Comparison of ENCODE assay signal across 13 cellular contexts in genomic region chr10:42960491-42961155, GRCh38.
DNase-seq lines count a peak whose midpoint lies in the region; ATAC-seq and TF ChIP-seq lines count a peak whose summit lies in the region.
"Had no signal": no experiment of that assay in that cellular context is flagged by ENCODE, and none has a peak within 500 bp of the region (broad histone marks: within the 10 kb centered on the region; RNA-seq: fewer than 3 reads in every experiment).

No MANE protein-coding gene starts in this region.

- H3K27me3 Mint-ChIP-seq in CD14-positive monocyte (ENCODE audit: low read depth in 3 of 3) = peaks cover 0 to 3% (median 0%) of the 10 kb centered on the region in 3 donors
- H3K27me3 Mint-ChIP-seq: central memory CD8-positive, alpha-beta T cell had no signal

- 62% methylated on average over 6 of the region's 8 CpGs for WGBS in mammary epithelial cell (ENCODE audit: low coverage, missing lambda C conversion rate)

- no peaks in the 10 kb centered on the region for H3K27me3 ChIP-seq in mammary epithelial cell (ENCODE audit: insufficient read depth, low read length)

- dilution Hi-C loops in mammary epithelial cell (cut with HindIII; ENCODE audit: low sequenced_read_pairs) = no loop called here

- intact Hi-C loops in mammary epithelial cell (cut with micrococcal nuclease) = loop anchor here (10.0 kb wide), 1 partner anchor 114 kb away; the partner anchor contains the start of gene RET
- intact Hi-C loops in CD14-positive monocyte (cut with micrococcal nuclease) = no loop called here

- no TSS peak for BruUV-seq in mammary epithelial cell (replicated peaks; lab: Mats Ljungman, UMichigan)

- no peaks in the 10 kb centered on the region for H4K20me1 ChIP-seq in mammary epithelial cell (ENCODE audit: insufficient read depth, low read length)

- H3K4me3 ChIP-seq in mammary epithelial cell (replicated peaks in 1 of 3; ENCODE audit: insufficient read depth in 1 of 3, low read depth in 2 of 3, low read length in 3 of 3) = no peak overlapping the region
- H3K4me3 ChIP-seq: thoracic aorta had no signal

- TF ChIP-seq CTCF in mammary epithelial cell (conservative IDR thresholded peaks at IDR 0.05 in 1 of 2, IDR thresholded peaks at IDR 0.05 in 1 of 2; ENCODE audit: extremely low read depth in 1 of 2, insufficient read depth in 1 of 2, low read depth in 1 of 2, low read length in 2 of 2) (no peak), CD14-positive monocyte (IDR thresholded peaks at IDR 0.05) (no peak)

- peak overlapping the region; percentile 44 for H2AFZ ChIP-seq in mammary epithelial cell (ENCODE audit: low read depth, low read length)

- H3K9ac ChIP-seq in mammary epithelial cell (ENCODE audit: insufficient read depth, low read length) = no peak overlapping the region

- DNase-seq in AG08395 (ENCODE audit: low spot score) (peak; percentile 51), HT-29 (ENCODE audit: low spot score) (peak; percentile 5), mammary epithelial cell (peak; percentile 59), left lobe of liver (ENCODE audit: low spot score) (peak; percentile 27), NCI-H2029 (lab: John Stamatoyannopoulos, UW) (no peak), CD14-positive monocyte (ENCODE audit: low spot score) (no peak)
- DNase-seq: CD8-positive, alpha-beta memory T cell; left cardiac atrium; NCI-H2171 treated with DMSO at 0.1 percent for 48 hours had no signal

- no peaks in the 10 kb centered on the region for H3K9me3 ChIP-seq in mammary epithelial cell (replicated peaks; ENCODE audit: insufficient read depth, low read length)
- H3K9me3 ChIP-seq: thoracic aorta had no signal

- H3K27ac Mint-ChIP-seq in CD14-positive monocyte = peak overlapping the region in 2 of 7 donors; percentile 1 to 60
- H3K27ac Mint-ChIP-seq: CD8-positive, alpha-beta memory T cell had no signal

- H3K36me3 Mint-ChIP-seq in CD14-positive monocyte = no peaks in the 10 kb centered on the region
- H3K36me3 Mint-ChIP-seq: CD8-positive, alpha-beta memory T cell had no signal

- no peak overlapping the region for H3K4me3 Mint-ChIP-seq in CD14-positive monocyte
- H3K4me3 Mint-ChIP-seq: CD8-positive, alpha-beta memory T cell; central memory CD8-positive, alpha-beta T cell had no signal

- H3K4me1 Mint-ChIP-seq in CD14-positive monocyte = peaks cover 58% of the 10 kb centered on the region
- H3K4me1 Mint-ChIP-seq: CD8-positive, alpha-beta memory T cell; central memory CD8-positive, alpha-beta T cell had no signal

- no peaks in the 10 kb centered on the region for H3K79me2 ChIP-seq in mammary epithelial cell (ENCODE audit: insufficient read depth, low read length)

- in situ Hi-C loops in mammary epithelial cell (cut with MboI; ENCODE audit: low sequenced_read_pairs in 2 of 2) = no loop called here

- CTCF ChIA-PET in mammary epithelial cell (lab: Charles Lee; ENCODE audit: low non-redundant PET) = no interaction called here

- H3K9me3 Mint-ChIP-seq in CD14-positive monocyte = peaks cover 0 to 2% (median 0%) of the 10 kb centered on the region in 7 donors
- H3K9me3 Mint-ChIP-seq: central memory CD8-positive, alpha-beta T cell had no signal

- no peaks in the 10 kb centered on the region for H3K36me3 ChIP-seq in mammary epithelial cell (ENCODE audit: insufficient read depth, low read length)
- H3K36me3 ChIP-seq: thoracic aorta had no signal

- no peak for ATAC-seq in left lobe of liver
- ATAC-seq in GM21825 (IDR thresholded peaks at IDR 0.05; ENCODE audit: unreplicated experiment) = no peak
- no peak for ATAC-seq in HG03280 (IDR thresholded peaks at IDR 0.05; ENCODE audit: unreplicated experiment)

- H3K4me2 ChIP-seq in mammary epithelial cell (ENCODE audit: insufficient read depth, low read depth, low read length) = peak overlapping the region; percentile 14

- H3K27ac ChIP-seq in mammary epithelial cell (ENCODE audit: insufficient read depth, low read depth, low read length) = no peak overlapping the region
- H3K27ac ChIP-seq: thoracic aorta had no signal

- peaks cover 16% of the 10 kb centered on the region for H3K4me1 ChIP-seq in mammary epithelial cell (ENCODE audit: insufficient read depth, low read length)

Comparison
In these comparisons a context has a peak if more than half of its experiments do, and no peak if none do; other contexts are left out.
1. DNase-seq: peak in AG08395 (single experiment), HT-29 (single experiment), mammary epithelial cell (single experiment) and left lobe of liver (single experiment); none in NCI-H2029 (single experiment) and CD14-positive monocyte (single experiment).